15 cellular contexts compared by ENCODE assay signal in genomic region chr1:31572323-31573104, GRCh38. TPM values are rescaled to one million over a fixed set of nuclear protein-coding genes. Genes with fewer than 3 reads are reported as not detected.
A peak's percentile ranks its signal among the peaks of the same experiment; 100 is the strongest.
DNase-seq lines count a peak whose midpoint lies in the region; ATAC-seq and TF ChIP-seq lines count a peak whose summit lies in the region.
"Had no signal": no experiment of that assay in that cellular context is flagged by ENCODE, and none has a peak within 500 bp of the region (broad histone marks: within the 10 kb centered on the region; RNA-seq: fewer than 3 reads in every experiment).

No MANE protein-coding gene starts in this region.

- no peaks in the 10 kb centered on the region for H3K36me3 ChIP-seq in ascending aorta

- H3K9me3 ChIP-seq in ascending aorta = no peaks in the 10 kb centered on the region

- intact Hi-C loops in ascending aorta (cut with DNase I) = no loop called here

- no peak overlapping the region for H3K4me3 ChIP-seq in ascending aorta
- H3K4me3 ChIP-seq in skin epidermis = no peak overlapping the region

- H3K4me1 ChIP-seq in ascending aorta = peaks cover 18 to 56% of the 10 kb centered on the region in 2 donors

- ATAC-seq in HG03159 (IDR thresholded peaks at IDR 0.05; ENCODE audit: unreplicated experiment) (no peak), GM21786 (IDR thresholded peaks at IDR 0.05; ENCODE audit: unreplicated experiment) (no peak)
- ATAC-seq: stimulated activated effector memory CD8-positive, alpha-beta T cell treated with anti-CD3 and anti-CD28 coated beads, Interleukin-12 subunit alpha, Interleukin-12 subunit beta, amount 100 ng/mL, for 72 hours had no signal

- no peak for TF ChIP-seq CTCF in ascending aorta (IDR thresholded peaks at IDR 0.05)

- peak; percentile 62 for DNase-seq in EL
- DNase-seq in ascending aorta (ENCODE audit: low spot score in 2 of 2) = peak in 1 of 2 donors; percentile 55
- peak; percentile 58 for DNase-seq in iris pigment epithelial cell (ENCODE audit: low read depth)
- no peak for DNase-seq in RPMI8226
- DNase-seq in stimulated activated CD4-positive, alpha-beta T cell treated with anti-CD3 and anti-CD28 coated beads, Interleukin-4, amount 100 ng/mL, for 1 hour = no peak
- DNase-seq: activated T-cell treated with anti-CD3 and anti-CD28 coated beads for 4 hours, glutamatergic neuron, NCI-H187 had no signal

- no peaks in the 10 kb centered on the region for H3K27me3 ChIP-seq in ascending aorta

- H3K27ac ChIP-seq in ascending aorta = peak overlapping the region; percentile 93 to 97
- peak overlapping the region in 11 of 21 experiments; percentile 11 to 74 (median 67) for H3K27ac ChIP-seq in skin epidermis

RNA-seq across cellular contexts. Expression of gene TINAGL1, which starts 3.8 kb away (rescaled TPM):
- total RNA-seq in ascending aorta = 1,807 TPM
- total RNA-seq: mononuclear cell; T-helper 2 cell treated with Interferon-gamma antibody and Interleukin-4, amounts not matched to agents 100 ng/mL and 5 ng/mL, for 36 hours had no signal

RNA-seq across cellular contexts. Expression of gene HCRTR1, which starts 45.0 kb away (rescaled TPM):
- total RNA-seq in ascending aorta = not detected
- total RNA-seq: HT-29; mononuclear cell; T-helper 2 cell treated with Interferon-gamma antibody and Interleukin-4, amounts not matched to agents 100 ng/mL and 5 ng/mL, for 36 hours had no signal

Comparison
In these comparisons a context has a peak if more than half of its experiments do, and no peak if none do; other contexts are left out.
1. DNase-seq: peak in EL (single experiment) and iris pigment epithelial cell (single experiment); none in RPMI8226 (single experiment) and stimulated activated CD4-positive, alpha-beta T cell treated with anti-CD3 and anti-CD28 coated beads, Interleukin-4, amount 100 ng/mL, for 1 hour (single experiment).